ENCODE assay signal across 10 cellular contexts in genomic region chr15:22981336-22981840, GRCh38. TPM values are rescaled to one million over a fixed set of nuclear protein-coding genes. Genes with fewer than 3 reads are reported as not detected.
DNase-seq lines count a peak whose midpoint lies in the region; ATAC-seq, FAIRE-seq and TF ChIP-seq lines count a peak whose summit lies in the region.
"Had no signal": no experiment of that assay in that cellular context is flagged by ENCODE, and none has a peak within 500 bp of the region (broad histone marks: within the 10 kb centered on the region; RNA-seq: fewer than 3 reads in every experiment).

No MANE protein-coding gene starts in this region.

- H3K4me3 ChIP-seq in body of pancreas (no peak overlapping the region), tibial artery (peak overlapping the region; percentile 82 to 98)

- H3K27ac Mint-ChIP-seq in memory B cell: no peak overlapping the region

- H3K4me1 Mint-ChIP-seq in activated T-cell treated with anti-CD3 and anti-CD28 coated beads, Interleukin-2, amount 50 U/mL, for 4 hours (ENCODE audit: low read depth): peaks cover 13% of the 10 kb centered on the region
- peaks cover 8% of the 10 kb centered on the region for H3K4me1 Mint-ChIP-seq in memory B cell

- intact Hi-C loops in body of pancreas (cut with DNase I) (no loop called here), tibial artery (cut with DNase I; ENCODE audit: low total_unique reads) (loop anchor here (2.0 kb wide), 1 partner anchor 31 kb away; no protein-coding TSS in a partner anchor)

- no peaks in the 10 kb centered on the region for H3K27me3 ChIP-seq in body of pancreas
- H3K27me3 ChIP-seq in tibial artery: no peaks in the 10 kb centered on the region

- TF ChIP-seq CTCF in body of pancreas (IDR thresholded peaks at IDR 0.05) (no peak), tibial artery (IDR thresholded peaks at IDR 0.05) (no peak)

- H3K27ac ChIP-seq in body of pancreas (peak overlapping the region; percentile 94), tibial artery (peak overlapping the region; percentile 82 to 88)

- TF ChIP-seq POLR2A in body of pancreas (IDR thresholded peaks at IDR 0.05): no peak
- TF ChIP-seq POLR2A in GM12891 (IDR thresholded peaks at IDR 0.05; ENCODE audit: low read depth, low read length): no peak

- H3K36me3 ChIP-seq in body of pancreas (replicated peaks in 1 of 2; ENCODE audit: insufficient read depth in 1 of 2, low read depth in 2 of 2): no peaks in the 10 kb centered on the region
- H3K36me3 ChIP-seq in tibial artery: no peaks in the 10 kb centered on the region

- no peak for FAIRE-seq in GM12891 (lab: Jason Lieb, UNC)
- FAIRE-seq: GM18507 had no signal

- peaks cover 15% of the 10 kb centered on the region for H3K27me3 Mint-ChIP-seq in activated T-cell treated with anti-CD3 and anti-CD28 coated beads, Interleukin-2, amount 50 U/mL, for 4 hours (ENCODE audit: low read depth)
- peaks cover 3% of the 10 kb centered on the region for H3K27me3 Mint-ChIP-seq in memory B cell

- WGBS in body of pancreas, 2 donors: 86 to 92% methylated on average over 18 to 20 of the region's 20 CpGs

- H3K9me3 ChIP-seq in body of pancreas: no peaks in the 10 kb centered on the region
- no peaks in the 10 kb centered on the region for H3K9me3 ChIP-seq in tibial artery

- no peak for DNase-seq in activated T-cell treated with anti-CD3 and anti-CD28 coated beads, Interleukin-2, amount 50 U/mL, for 4 hours
- no peak for DNase-seq in activated T-cell treated with anti-CD3 and anti-CD28 coated beads, Interleukin-2, amount 50 U/mL, for 48 hours
- DNase-seq in body of pancreas (no peak), memory B cell (ENCODE audit: low spot score in 2 of 2) (no peak), tibial artery (no peak), GM12891 (ENCODE audit: insufficient read length, low spot score) (no peak), SKM-1 (lab: John Stamatoyannopoulos, UW; ENCODE audit: unreplicated experiment) (no peak)
- DNase-seq in stimulated activated CD4-positive, alpha-beta T cell treated with anti-CD3 and anti-CD28 coated beads, Interleukin-15, amount 100 ng/mL, for 24 hours: no peak
- DNase-seq: NCI-H748 treated with DMSO at 0.1 percent for 48 hours had no signal

- H3K4me1 ChIP-seq in body of pancreas: peaks cover 25% of the 10 kb centered on the region
- H3K4me1 ChIP-seq in tibial artery: peaks cover 0 to 20% (median 13%) of the 10 kb centered on the region in 4 donors

- H3K4me3 Mint-ChIP-seq in activated T-cell treated with anti-CD3 and anti-CD28 coated beads, Interleukin-2, amount 50 U/mL, for 4 hours: peak overlapping the region; percentile 68
- peak overlapping the region; percentile 79 for H3K4me3 Mint-ChIP-seq in memory B cell

- no peak for ATAC-seq in activated T-cell treated with anti-CD3 and anti-CD28 coated beads, Interleukin-2, amount 50 U/mL, for 4 hours
- no peak for ATAC-seq in body of pancreas
- no peak for ATAC-seq in memory B cell (ENCODE audit: low read depth)

- H3K9me3 Mint-ChIP-seq in activated T-cell treated with anti-CD3 and anti-CD28 coated beads, Interleukin-2, amount 50 U/mL, for 4 hours: no peaks in the 10 kb centered on the region
- H3K9me3 Mint-ChIP-seq in memory B cell: no peaks in the 10 kb centered on the region

- H3K36me3 Mint-ChIP-seq in activated T-cell treated with anti-CD3 and anti-CD28 coated beads, Interleukin-2, amount 50 U/mL, for 4 hours (ENCODE audit: insufficient read depth): no peaks in the 10 kb centered on the region
- H3K36me3 Mint-ChIP-seq in memory B cell: no peaks in the 10 kb centered on the region

TF ChIP-seq in GM12891, 5 proteins besides CTCF, POLR2A, EP300 and RAD21:
- TF ChIP-seq POLR2AphosphoS5 (IDR thresholded peaks at IDR 0.05; ENCODE audit: low read depth, low read length) (no peak), PAX5 (IDR thresholded peaks at IDR 0.05; ENCODE audit: insufficient read depth, low read length, severe bottlenecking) (no peak), SPI1 (IDR thresholded peaks at IDR 0.05; ENCODE audit: low read depth, low read length) (no peak), TAF1 (IDR thresholded peaks at IDR 0.05; ENCODE audit: low read depth, low read length) (no peak), POU2F2 (IDR thresholded peaks at IDR 0.05; ENCODE audit: low read depth, low read length) (no peak)

RNA-seq across cellular contexts. Expression of gene CYFIP1, which starts 1.2 kb away (rescaled TPM):
- total RNA-seq in activated T-cell treated with anti-CD3 and anti-CD28 coated beads, Interleukin-2, amount 50 U/mL, for 4 hours: 10 to 100 TPM in 2 of 3 donors, 1 to 10 TPM in 1; 8.8 to 17.9 (median 12.5) TPM
- 10 to 100 TPM; 68.5 to 68.6 TPM for total RNA-seq in body of pancreas
- 34.1 TPM for polyA plus RNA-seq in GM12891 (2012; ENCODE audit: low read depth, missing spikeins)

RNA-seq across cellular contexts. Expression of gene TUBGCP5, which starts 58.0 kb away (rescaled TPM):
- total RNA-seq in activated T-cell treated with anti-CD3 and anti-CD28 coated beads, Interleukin-2, amount 50 U/mL, for 4 hours: 10 to 100 TPM; 17.5 to 19.4 (median 17.6) TPM
- total RNA-seq in body of pancreas: 10 to 100 TPM; 12.2 to 12.7 TPM
- polyA plus RNA-seq in GM12891 (2012; ENCODE audit: low read depth, missing spikeins): 9.3 TPM

Comparison
In these comparisons a context has a peak if more than half of its experiments do, and no peak if none do; other contexts are left out.
1. H3K4me3 ChIP-seq: peak in tibial artery (2 of 2); none in body of pancreas (0 of 2).